19 cellular contexts compared by ENCODE assay signal in genomic region chr3:161800985-161801559, GRCh38.
"Had no signal": no experiment of that assay in that cellular context is flagged by ENCODE, and none has a peak within 500 bp of the region (broad histone marks: within the 10 kb centered on the region; RNA-seq: fewer than 3 reads in every experiment).

No MANE protein-coding gene starts in this region.

- H3K27me3 ChIP-seq: esophagus squamous epithelium, hepatocyte, neural progenitor cell, right lobe of liver, upper lobe of right lung had no signal

- H3K27ac ChIP-seq: esophagus squamous epithelium, hepatocyte, left ventricle myocardium inferior, neural progenitor cell, right lobe of liver, upper lobe of right lung had no signal

- H3K4me1 ChIP-seq: esophagus squamous epithelium, left ventricle myocardium inferior, neural progenitor cell, right lobe of liver, upper lobe of right lung had no signal

- H3K79me2 ChIP-seq: hepatocyte had no signal

- DNase-seq: activated B cell treated with CpG ODN at 0.5 μM for 24 hours; activated CD4-positive, alpha-beta T cell treated with anti-CD3 and anti-CD28 coated beads, Interleukin-2, amount 10 ng/mL, durations not matched to agents 24 days and 14 days; activated naive CD4-positive, alpha-beta T cell treated with Interleukin-2 at 50 U/mL for 16 hours; aorta; cerebellar nuclear complex; effector CD8-positive, alpha-beta T cell; esophagus squamous epithelium; left ventricle myocardium inferior; naive B cell; right lobe of liver; stimulated activated CD4-positive, alpha-beta T cell treated with anti-CD3 and anti-CD28 coated beads, Interleukin-4, amount 100 ng/mL, for 4 hours; stimulated activated CD8-positive, alpha-beta memory T cell treated with anti-CD3 and anti-CD28 coated beads, Interleukin-4, amount 100 ng/mL, for 48 hours; upper lobe of right lung had no signal

- H3K4me2 ChIP-seq: hepatocyte, neural progenitor cell, smooth muscle cell had no signal

- FAIRE-seq: endothelial cell of umbilical vein, keratinocyte, TTC549 had no signal

- H3K9ac ChIP-seq: neural progenitor cell had no signal

- H3K9me3 ChIP-seq: esophagus squamous epithelium, left ventricle myocardium inferior, right lobe of liver, upper lobe of right lung had no signal

- ATAC-seq: upper lobe of right lung had no signal

- H3K4me3 ChIP-seq: esophagus squamous epithelium, hepatocyte, left ventricle myocardium inferior, neural progenitor cell, right lobe of liver, smooth muscle cell, upper lobe of right lung had no signal

- H2AFZ ChIP-seq: hepatocyte, neural progenitor cell had no signal

- H3K36me3 ChIP-seq: esophagus squamous epithelium, left ventricle myocardium inferior, neural progenitor cell, right lobe of liver, upper lobe of right lung had no signal
